8 cellular contexts compared by ENCODE assay signal in the genomic region with DNA sequence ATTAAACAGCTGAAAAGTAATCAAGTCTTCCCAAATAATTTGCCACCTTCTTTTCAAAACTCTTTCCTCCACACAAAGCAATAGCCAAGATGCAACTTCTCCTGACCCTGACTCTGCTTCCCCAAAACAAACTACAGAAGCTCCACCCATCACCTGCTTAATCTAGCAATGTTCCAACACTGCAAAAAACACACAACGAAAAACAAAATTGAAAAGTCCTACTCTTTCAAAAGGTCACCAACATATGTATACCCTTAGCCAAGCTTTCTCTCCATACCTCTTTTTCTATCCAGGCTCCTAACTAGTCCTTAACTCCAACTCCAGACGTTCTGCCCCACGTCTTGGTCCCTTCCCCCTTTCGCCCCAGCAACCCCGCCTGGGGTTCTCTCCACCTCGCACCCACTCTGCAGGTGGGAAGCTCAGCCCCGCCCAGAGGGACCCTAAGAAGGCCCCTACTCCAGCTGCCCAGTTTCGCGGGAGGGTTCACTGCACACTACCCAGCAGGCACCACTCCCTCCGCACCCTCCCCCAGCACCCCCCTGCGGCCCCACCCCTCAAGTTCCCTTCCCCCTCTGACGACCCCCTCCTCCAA. TPM values are rescaled to one million over a fixed set of nuclear protein-coding genes. Genes with fewer than 3 reads are reported as not detected.
DNase-seq lines count a peak whose midpoint lies in the region; ATAC-seq and TF ChIP-seq lines count a peak whose summit lies in the region.

No MANE protein-coding gene starts in this region.

- intact Hi-C loops in CD8-positive, alpha-beta T cell (cut with DNase I, micrococcal nuclease): loop anchor here (1.0 to 10.0 kb wide), 10 partner anchors 112 to 1559 kb away; partner anchors contain the start of genes NSFL1C (in 2 of the 2), ZCCHC3 (in 2 of the 2), PSMF1 (in 1 of the 2) and RBCK1 (in 1 of the 2)

- H3K9me3 Mint-ChIP-seq in CD8-positive, alpha-beta T cell: no peaks in the 10 kb centered on the region
- H3K9me3 Mint-ChIP-seq in activated T-cell treated with anti-CD3 and anti-CD28 coated beads, Interleukin-2, amount 50 U/mL, for 4 hours: no peaks in the 10 kb centered on the region

- peaks cover 34% of the 10 kb centered on the region for H3K4me1 ChIP-seq in CD8-positive, alpha-beta T cell (ENCODE audit: insufficient read depth, low read length)

- no peak for ATAC-seq in CD8-positive, alpha-beta T cell
- ATAC-seq in GM21390 (IDR thresholded peaks at IDR 0.05; ENCODE audit: unreplicated experiment): peak; percentile 20
- peak; percentile 10 to 17 for ATAC-seq in activated T-cell treated with anti-CD3 and anti-CD28 coated beads, Interleukin-2, amount 50 U/mL, for 4 hours

- no peak for TF ChIP-seq CTCF in CD8-positive, alpha-beta T cell (IDR thresholded peaks at IDR 0.05)
- TF ChIP-seq CTCF in LNCaP clone FGC (IDR thresholded peaks at IDR 0.05; ENCODE audit: control insufficient read depth, extremely low read depth, insufficient read depth): no peak

- CTCF ChIA-PET in CD8-positive, alpha-beta T cell (lab: Charles Lee): interaction anchor here (1.9 kb wide), 1 partner anchor 188 kb away, joined by 6 read pairs; no protein-coding TSS in a partner anchor

- peak in 4 of 7 experiments; percentile 4 to 50 (median 18) for DNase-seq in CD8-positive, alpha-beta T cell
- DNase-seq in LNCaP clone FGC (ENCODE audit: low read depth): no peak
- DNase-seq in activated T-cell treated with anti-CD3 and anti-CD28 coated beads, Interleukin-2, amount 50 U/mL, for 4 hours: no peak
- DNase-seq in globus pallidus (ENCODE audit: low spot score): peak; percentile 9
- peak; percentile 9 for DNase-seq in pons (ENCODE audit: low spot score)
- no peak for DNase-seq in A172 (ENCODE audit: low spot score)
- no peak for DNase-seq in NCI-H187 (lab: John Stamatoyannopoulos, UW)

- no peaks in the 10 kb centered on the region for H3K9me3 ChIP-seq in CD8-positive, alpha-beta T cell (ENCODE audit: low read length)

- H3K27me3 Mint-ChIP-seq in CD8-positive, alpha-beta T cell (ENCODE audit: low read depth): no peaks in the 10 kb centered on the region
- H3K27me3 Mint-ChIP-seq in activated T-cell treated with anti-CD3 and anti-CD28 coated beads, Interleukin-2, amount 50 U/mL, for 4 hours (ENCODE audit: low read depth): no peaks in the 10 kb centered on the region

- peak overlapping the region; percentile 36 for H3K4me3 ChIP-seq in CD8-positive, alpha-beta T cell (ENCODE audit: low read depth, low read length)
- H3K4me3 ChIP-seq in LNCaP clone FGC (ENCODE audit: low read depth, low read length): peak overlapping the region; percentile 97

- H3K36me3 ChIP-seq in CD8-positive, alpha-beta T cell (ENCODE audit: insufficient read depth, low read length): no peaks in the 10 kb centered on the region

- POLR2A ChIA-PET in CD8-positive, alpha-beta T cell (lab: Charles Lee): interaction anchor here (0.6 to 1.3 kb wide), 2 partner anchors 23 to 188 kb away, joined by 3 to 4 read pairs; no protein-coding TSS in a partner anchor

- H3K4me3 Mint-ChIP-seq in CD8-positive, alpha-beta T cell: peak overlapping the region; percentile 96
- H3K4me3 Mint-ChIP-seq in activated T-cell treated with anti-CD3 and anti-CD28 coated beads, Interleukin-2, amount 50 U/mL, for 4 hours: peak overlapping the region; percentile 91

- peak overlapping the region; percentile 74 for H3K27ac ChIP-seq in CD8-positive, alpha-beta T cell (ENCODE audit: low read depth, low read length)

- peak overlapping the region; percentile 100 for H3K27ac Mint-ChIP-seq in CD8-positive, alpha-beta T cell

- peaks cover 62% of the 10 kb centered on the region for H3K4me1 Mint-ChIP-seq in CD8-positive, alpha-beta T cell (ENCODE audit: low read depth)
- H3K4me1 Mint-ChIP-seq in activated T-cell treated with anti-CD3 and anti-CD28 coated beads, Interleukin-2, amount 50 U/mL, for 4 hours (ENCODE audit: low read depth): peaks cover 59% of the 10 kb centered on the region

- peaks cover 26% of the 10 kb centered on the region for H3K36me3 Mint-ChIP-seq in CD8-positive, alpha-beta T cell
- peaks cover 24% of the 10 kb centered on the region for H3K36me3 Mint-ChIP-seq in activated T-cell treated with anti-CD3 and anti-CD28 coated beads, Interleukin-2, amount 50 U/mL, for 4 hours (ENCODE audit: insufficient read depth)

- no peaks in the 10 kb centered on the region for H3K27me3 ChIP-seq in CD8-positive, alpha-beta T cell (ENCODE audit: insufficient read depth, low read length)

RNA-seq across cellular contexts. Expression of gene CSNK2A1, which starts 0.7 kb away (rescaled TPM):
- total RNA-seq in CD8-positive, alpha-beta T cell: 10 to 100 TPM; 63.6 to 66.0 TPM
- total RNA-seq in activated T-cell treated with anti-CD3 and anti-CD28 coated beads, Interleukin-2, amount 50 U/mL, for 4 hours: 100 to 1,000 TPM; 183 to 191 (median 187) TPM
- 195 and 258 TPM in 2 replicates for total RNA-seq in A172 (2014; rRNA removed; shearing (Covaris generic))

Comparison
In these comparisons a context has a peak if more than half of its experiments do, and no peak if none do; other contexts are left out.
1. DNase-seq: peak in CD8-positive, alpha-beta T cell (4 of 7), globus pallidus (single experiment) and pons (single experiment); none in LNCaP clone FGC (single experiment), activated T-cell treated with anti-CD3 and anti-CD28 coated beads, Interleukin-2, amount 50 U/mL, for 4 hours (single experiment), A172 (single experiment) and NCI-H187 (0 of 2).